In the genomic region with DNA sequence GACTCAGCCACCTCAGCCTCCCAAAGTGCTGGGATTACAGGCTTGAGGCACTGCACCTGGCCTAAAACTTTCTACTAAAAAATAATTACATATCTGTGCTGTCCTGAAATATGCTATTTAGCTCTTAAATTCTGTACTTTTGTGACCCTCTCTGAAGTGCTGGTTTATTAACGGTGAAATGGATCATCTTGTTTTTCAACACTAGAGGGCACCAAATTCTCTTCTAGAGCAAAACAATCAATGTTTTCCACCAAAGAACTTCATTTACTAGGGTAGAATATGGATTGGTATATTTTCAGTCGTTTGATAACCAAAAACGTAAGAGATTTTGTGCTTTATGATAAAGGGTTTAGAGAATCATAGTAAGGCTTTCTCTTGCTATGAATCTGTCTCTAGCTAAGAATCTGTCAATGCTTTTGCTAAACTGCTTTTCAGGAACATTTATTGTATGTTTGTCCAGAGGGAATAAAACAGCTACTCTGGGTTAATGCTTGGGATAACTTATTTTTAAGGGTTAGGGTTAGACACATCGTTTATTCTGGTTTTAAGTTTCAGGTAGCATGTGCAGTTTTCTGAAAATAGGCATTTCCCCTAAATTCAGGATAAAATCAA, we compare ENCODE assay signal across 8 cellular contexts.
DNase-seq lines count a peak whose midpoint lies in the region; ATAC-seq and TF ChIP-seq lines count a peak whose summit lies in the region.

No MANE protein-coding gene starts in this region.

- H3K9me2 ChIP-seq in PC-9 (ENCODE audit: insufficient read depth): no peaks in the 10 kb centered on the region

- H3K27me3 ChIP-seq in PC-9 (ENCODE audit: insufficient read depth, low read depth) (no peaks in the 10 kb centered on the region), fibroblast of lung (ENCODE audit: control insufficient read depth, insufficient read depth, low read length) (no peaks in the 10 kb centered on the region)

- TF ChIP-seq CTCF in PC-9 (conservative IDR thresholded peaks at IDR 0.05) (peak; percentile 81), fibroblast of lung (conservative IDR thresholded peaks at IDR 0.05 in 1 of 2, IDR thresholded peaks at IDR 0.05 in 1 of 2; ENCODE audit: low read depth in 1 of 2, low read length in 2 of 2) (peak; percentile 32 to 63)

- H3F3A ChIP-seq in PC-9 (ENCODE audit: insufficient read depth, low read depth): no peaks in the 10 kb centered on the region

- H3K79me2 ChIP-seq in PC-9 (ENCODE audit: low read depth) (no peaks in the 10 kb centered on the region), fibroblast of lung (ENCODE audit: control insufficient read depth, insufficient read depth, low read length) (no peaks in the 10 kb centered on the region)

- no peak overlapping the region for H3K9ac ChIP-seq in fibroblast of lung (ENCODE audit: insufficient read depth, low read length)

- DNase-seq in AML-193 (lab: John Stamatoyannopoulos, UW) (peak; percentile 44 to 49), PC-9 (no peak), fibroblast of lung (ENCODE audit: low read depth in 2 of 2) (peak; percentile 28 to 60), retina (peak; percentile 58), T1000 (lab: John Stamatoyannopoulos, UW) (no peak)

- no peaks in the 10 kb centered on the region for H3K36me3 ChIP-seq in PC-9 (ENCODE audit: low read depth)
- no peaks in the 10 kb centered on the region for H3K36me3 ChIP-seq in fibroblast of lung (ENCODE audit: control insufficient read depth, insufficient read depth, low read length)

- H3K4me1 ChIP-seq in PC-9 (replicated peaks; ENCODE audit: insufficient read depth) (no peaks in the 10 kb centered on the region), fibroblast of lung (ENCODE audit: control insufficient read depth, extremely low read depth, insufficient read depth, low read length) (no peaks in the 10 kb centered on the region)

- intact Hi-C loops in PC-9 (cut with micrococcal nuclease; ENCODE audit: unreplicated experiment): loop anchor here (1.0 kb wide), 2 partner anchors 383 to 555 kb away; no protein-coding TSS in a partner anchor

- H3K4me2 ChIP-seq in PC-9 (no peak overlapping the region), fibroblast of lung (ENCODE audit: extremely low read depth, insufficient read depth, low read length) (no peak overlapping the region)

- CTCF ChIA-PET in PC-9 (lab: Charles Lee): interaction anchor here (0.6 to 1.1 kb wide), 4 partner anchors 9 to 1254 kb away, joined by 3 to 13 read pairs (median 6); no protein-coding TSS in a partner anchor

- no TSS peak for BruUV-seq in PC-9 (replicated peaks; lab: Mats Ljungman, UMichigan)

- H3K4me3 ChIP-seq in PC-9: no peak overlapping the region
- no peak overlapping the region for H3K4me3 ChIP-seq in fibroblast of lung (replicated peaks in 1 of 4; ENCODE audit: control extremely low read depth in 1 of 4, insufficient read depth in 1 of 4, low read depth in 3 of 4, low read length in 4 of 4)

- no peaks in the 10 kb centered on the region for H4K20me1 ChIP-seq in PC-9 (ENCODE audit: insufficient read depth)
- H4K20me1 ChIP-seq in fibroblast of lung (ENCODE audit: control insufficient read depth, extremely low read depth, insufficient read depth, low read length): no peaks in the 10 kb centered on the region

- no peaks in the 10 kb centered on the region for H3K9me3 ChIP-seq in PC-9 (ENCODE audit: insufficient read depth, low read depth)
- no peaks in the 10 kb centered on the region for H3K9me3 ChIP-seq in fibroblast of lung (ENCODE audit: control insufficient read depth, insufficient read depth, low read depth, low read length)

- ATAC-seq in GM18519 (IDR thresholded peaks at IDR 0.05; ENCODE audit: low FRiP score, unreplicated experiment) (peak; percentile 78), HG03442 (IDR thresholded peaks at IDR 0.05; ENCODE audit: unreplicated experiment) (peak; percentile 63), HG03039 (IDR thresholded peaks at IDR 0.05; ENCODE audit: unreplicated experiment) (no peak)

- POLR2A ChIA-PET in PC-9 (lab: Charles Lee; ENCODE audit: unreplicated experiment): no interaction called here

- H2AFZ ChIP-seq in PC-9: no peak overlapping the region
- H2AFZ ChIP-seq in fibroblast of lung (ENCODE audit: low read length): no peak overlapping the region

- H3K27ac ChIP-seq in PC-9 (no peak overlapping the region), fibroblast of lung (ENCODE audit: insufficient read depth, low read length) (no peak overlapping the region)

Comparison
In these comparisons a context has a peak if more than half of its experiments do, and no peak if none do; other contexts are left out.
1. DNase-seq: peak in AML-193 (2 of 2), fibroblast of lung (2 of 2) and retina (single experiment); none in PC-9 (0 of 2) and T1000 (single experiment).